In the genomic region with DNA sequence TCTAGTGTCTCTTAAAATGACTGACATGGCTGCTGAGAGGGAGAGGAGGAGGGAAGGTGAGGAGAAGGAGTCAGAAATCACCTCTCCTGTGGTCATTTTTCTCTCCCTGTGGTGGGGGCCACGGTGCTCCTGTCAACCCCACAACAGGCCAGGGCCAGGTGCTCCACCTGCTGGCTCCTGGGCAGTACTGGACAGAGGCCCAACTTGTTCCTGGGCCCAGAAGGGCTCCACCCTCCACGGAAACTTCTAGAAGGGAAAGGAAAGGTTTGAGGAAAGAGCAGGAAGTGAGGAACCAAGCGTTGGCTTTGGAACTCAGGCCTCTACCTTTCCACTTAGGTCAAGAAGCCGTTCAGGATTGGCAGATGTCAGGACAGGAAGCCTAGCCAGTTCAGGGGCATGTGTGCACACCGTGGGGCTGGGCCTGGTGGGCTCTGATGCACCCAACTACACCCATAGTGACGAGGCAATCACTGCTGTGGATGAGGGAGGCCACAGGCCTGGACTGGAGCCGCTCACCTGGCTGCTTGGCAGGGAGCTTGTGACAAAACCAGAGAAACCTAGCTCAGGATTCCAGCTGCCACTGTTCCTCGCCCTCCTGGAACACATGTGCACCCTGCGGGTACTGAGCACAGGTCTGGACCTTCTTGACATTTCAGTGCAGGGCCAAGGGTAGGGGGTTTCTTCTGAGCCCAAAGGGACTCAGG, we compare ENCODE assay signal across 9 cellular contexts. TPM values are rescaled to one million over a fixed set of nuclear protein-coding genes. Genes with fewer than 3 reads are reported as not detected.
DNase-seq lines count a peak whose midpoint lies in the region; ATAC-seq and TF ChIP-seq lines count a peak whose summit lies in the region.
"Had no signal": no experiment of that assay in that cellular context is flagged by ENCODE, and none has a peak within 500 bp of the region (broad histone marks: within the 10 kb centered on the region; RNA-seq: fewer than 3 reads in every experiment).

No MANE protein-coding gene starts in this region.

- no peaks in the 10 kb centered on the region for H4K20me1 ChIP-seq in OCI-LY7 (ENCODE audit: insufficient read depth, low read length)

- H3K4me2 ChIP-seq in OCI-LY7 (ENCODE audit: low read length), result no peak overlapping the region

- TF ChIP-seq POLR2A in prostate gland (IDR thresholded peaks at IDR 0.05), result no peak

- H3K79me2 ChIP-seq in OCI-LY7 (ENCODE audit: insufficient read depth, low read depth, low read length), result no peaks in the 10 kb centered on the region

- no peak overlapping the region for H3K4me3 ChIP-seq in OCI-LY7 (ENCODE audit: low read depth, low read length, poor library complexity, severe bottlenecking)
- no peak overlapping the region for H3K4me3 ChIP-seq in epithelial cell of esophagus (ENCODE audit: low read length)
- no peak overlapping the region for H3K4me3 ChIP-seq in prostate gland

- no peaks in the 10 kb centered on the region for H3K27me3 ChIP-seq in prostate gland (replicated peaks; ENCODE audit: insufficient read depth)

- no peak overlapping the region for H3K27ac Mint-ChIP-seq in activated naive CD4-positive, alpha-beta T cell treated with anti-CD3 and anti-CD28 coated beads, Interleukin-2, amount 10 ng/mL, durations not matched to agents 7 days and 5 days
- H3K27ac Mint-ChIP-seq: activated naive CD8-positive, alpha-beta T cell had no signal

- no peaks in the 10 kb centered on the region for H3K9me3 Mint-ChIP-seq in activated naive CD4-positive, alpha-beta T cell treated with anti-CD3 and anti-CD28 coated beads, Interleukin-2, amount 10 ng/mL, durations not matched to agents 7 days and 5 days

- H2AFZ ChIP-seq in OCI-LY7 (ENCODE audit: low read length), result 0 out of 2 replicates have a peak overlapping the region, but pooled peaks have one; percentile 11

- no peak overlapping the region for H3K4me3 Mint-ChIP-seq in activated naive CD4-positive, alpha-beta T cell treated with anti-CD3 and anti-CD28 coated beads, Interleukin-2, amount 10 ng/mL, durations not matched to agents 7 days and 5 days
- H3K4me3 Mint-ChIP-seq: activated naive CD8-positive, alpha-beta T cell had no signal

- no TSS peak for BruUV-seq in OCI-LY7 (replicated peaks; lab: Mats Ljungman, UMichigan)

- intact Hi-C loops in OCI-LY7 (cut with micrococcal nuclease; ENCODE audit: unreplicated experiment), result no loop called here
- intact Hi-C loops in prostate gland (cut with DNase I), result loop anchor here (10.0 kb wide), 1 partner anchor 58 kb away; no protein-coding TSS in a partner anchor

- H3K36me3 ChIP-seq in OCI-LY7 (ENCODE audit: insufficient read depth, low read length) (no peaks in the 10 kb centered on the region), prostate gland (no peaks in the 10 kb centered on the region)

- no peaks in the 10 kb centered on the region for H3K9me3 ChIP-seq in OCI-LY7 (ENCODE audit: low read length)
- no peaks in the 10 kb centered on the region for H3K9me3 ChIP-seq in prostate gland

- peaks cover 20% of the 10 kb centered on the region for H3K27me3 Mint-ChIP-seq in activated naive CD4-positive, alpha-beta T cell treated with anti-CD3 and anti-CD28 coated beads, Interleukin-2, amount 10 ng/mL, durations not matched to agents 7 days and 5 days
- H3K27me3 Mint-ChIP-seq: activated naive CD8-positive, alpha-beta T cell had no signal

- 68% methylated on average over 7 of the region's 9 CpGs for whole genome bisulfite sequencing in prostate gland

- POLR2A ChIA-PET in OCI-LY7 (lab: Charles Lee), result no interaction called here

- peaks cover 10% of the 10 kb centered on the region for H3K4me1 ChIP-seq in OCI-LY7 (ENCODE audit: insufficient read depth, low read length, poor library complexity, severe bottlenecking)
- H3K4me1 ChIP-seq in prostate gland (replicated peaks), result no peaks in the 10 kb centered on the region

- CTCF ChIA-PET in activated naive CD4-positive, alpha-beta T cell treated with anti-CD3 and anti-CD28 coated beads, Interleukin-2, amount 10 ng/mL, durations not matched to agents 7 days and 5 days (lab: Charles Lee), result no interaction called here
- CTCF ChIA-PET in OCI-LY7 (lab: Charles Lee; ENCODE audit: unreplicated experiment), result no interaction called here

- H3K9me2 ChIP-seq in OCI-LY7 (ENCODE audit: insufficient read depth, low read length), result no peaks in the 10 kb centered on the region

- H3K27ac ChIP-seq in OCI-LY7 (ENCODE audit: low read depth, low read length, poor library complexity, severe bottlenecking) (no peak overlapping the region), prostate gland (no peak overlapping the region)

- peak; percentile 80 for TF ChIP-seq CTCF in OCI-LY7 (conservative IDR thresholded peaks at IDR 0.05; ENCODE audit: low read length)
- TF ChIP-seq CTCF in epithelial cell of esophagus (IDR thresholded peaks at IDR 0.05; ENCODE audit: insufficient read depth, low read depth, low read length, missing control alignments), result peak; percentile 79
- peak in 3 of 4 experiments; percentile 36 to 72 (median 56) for TF ChIP-seq CTCF in prostate gland (IDR thresholded peaks at IDR 0.05)

- no peaks in the 10 kb centered on the region for H3K4me1 Mint-ChIP-seq in activated naive CD4-positive, alpha-beta T cell treated with anti-CD3 and anti-CD28 coated beads, Interleukin-2, amount 10 ng/mL, durations not matched to agents 7 days and 5 days

- no peak for ATAC-seq in GM21515 (IDR thresholded peaks at IDR 0.05; ENCODE audit: unreplicated experiment)

- peak; percentile 50 for DNase-seq in activated naive CD4-positive, alpha-beta T cell treated with anti-CD3 and anti-CD28 coated beads, Interleukin-2, amount 10 ng/mL, durations not matched to agents 7 days and 5 days
- DNase-seq in activated naive CD4-positive, alpha-beta T cell treated with Interleukin-2 at 50 U/mL for 16 hours, result no peak
- DNase-seq in OCI-LY7 (ENCODE audit: low spot score) (peak; percentile 77), epithelial cell of esophagus (ENCODE audit: low read depth) (peak; percentile 60), prostate gland (ENCODE audit: low spot score) (no peak), dedifferentiated amniotic fluid mesenchymal stem cell (ENCODE audit: extremely low spot score) (no peak), GM03348 (ENCODE audit: low spot score) (no peak)

- H3K36me3 Mint-ChIP-seq in activated naive CD4-positive, alpha-beta T cell treated with anti-CD3 and anti-CD28 coated beads, Interleukin-2, amount 10 ng/mL, durations not matched to agents 7 days and 5 days, result no peaks in the 10 kb centered on the region
- H3K36me3 Mint-ChIP-seq: activated naive CD8-positive, alpha-beta T cell had no signal

RNA-seq across cellular contexts. Expression of gene WNT3, which starts 36.1 kb away (rescaled TPM):
- total RNA-seq in OCI-LY7 (2014; rRNA removed; shearing (Covaris generic)), result 4.9 and 5.6 TPM in 2 replicates
- total RNA-seq in OCI-LY7 (2022), result 5.1 and 5.5 TPM in 2 replicates
- total RNA-seq in prostate gland, result 1 to 10 TPM; 2.0 to 7.7 TPM

Comparison
In these comparisons a context has a peak if more than half of its experiments do, and no peak if none do; other contexts are left out.
1. DNase-seq: peak in activated naive CD4-positive, alpha-beta T cell treated with anti-CD3 and anti-CD28 coated beads, Interleukin-2, amount 10 ng/mL, durations not matched to agents 7 days and 5 days (single experiment), OCI-LY7 (single experiment) and epithelial cell of esophagus (single experiment); none in activated naive CD4-positive, alpha-beta T cell treated with Interleukin-2 at 50 U/mL for 16 hours (single experiment), prostate gland (single experiment), dedifferentiated amniotic fluid mesenchymal stem cell (single experiment) and GM03348 (single experiment).
2. Peak in every context shown above with its lines, with median percentiles within 50 percentile points of each other: CTCF ChIP-seq.